Comparison of ENCODE assay signal across 8 cellular contexts in the genomic region with DNA sequence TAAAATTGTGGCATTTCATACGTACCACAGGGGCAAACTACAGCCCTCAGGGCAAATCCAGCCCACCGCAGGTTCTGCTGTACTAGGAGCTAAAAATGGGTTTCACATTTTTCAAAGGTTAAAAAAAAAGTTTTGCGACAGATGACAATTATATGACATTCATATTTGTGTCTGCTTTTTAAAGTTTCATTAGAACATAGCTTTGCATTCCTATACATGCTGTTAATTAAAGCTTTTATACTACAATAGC. TPM values are rescaled to one million over a fixed set of nuclear protein-coding genes. Genes with fewer than 3 reads are reported as not detected.
DNase-seq lines count a peak whose midpoint lies in the region; ATAC-seq and TF ChIP-seq lines count a peak whose summit lies in the region.

No MANE protein-coding gene starts in this region.

- no peaks in the 10 kb centered on the region; the same call in 1 of the 2 replicates for H3K9me3 ChIP-seq in AG04450 (ENCODE audit: control insufficient read depth, insufficient read depth, low read length)
- H3K9me3 ChIP-seq in colonic mucosa, result no peaks in the 10 kb centered on the region

- H3K4me3 Mint-ChIP-seq in naive thymus-derived CD8-positive, alpha-beta T cell, result peak overlapping the region; percentile 92 to 99 (median 97)

- H3K9ac ChIP-seq in colonic mucosa (ENCODE audit: low read depth in 2 of 2, low read length in 2 of 2), result peak overlapping the region; percentile 52 to 82

- peaks cover 16 to 51% (median 35%) of the 10 kb centered on the region in 4 donors for H3K4me1 Mint-ChIP-seq in naive thymus-derived CD8-positive, alpha-beta T cell

- CTCF ChIA-PET in AG04450 (lab: Charles Lee), result interaction anchor here (0.6 to 5.6 kb wide), 2 partner anchors 29 to 348 kb away, joined by 3 to 60 read pairs; no protein-coding TSS in a partner anchor

- H3K27ac Mint-ChIP-seq in naive thymus-derived CD8-positive, alpha-beta T cell, result peak overlapping the region; percentile 96 to 100 (median 100)

- no peaks in the 10 kb centered on the region for H3K36me3 ChIP-seq in colonic mucosa

- H3K4me3 ChIP-seq in AG04450 (ENCODE audit: low read depth, low read length) (peak overlapping the region; percentile 80), LNCaP clone FGC (ENCODE audit: low read depth, low read length) (peak overlapping the region; percentile 86), colonic mucosa (peak overlapping the region; percentile 62)

- peaks cover 0 to 7% (median 0%) of the 10 kb centered on the region in 3 donors for H3K36me3 Mint-ChIP-seq in naive thymus-derived CD8-positive, alpha-beta T cell

- POLR2A ChIA-PET in AG04450 (lab: Yijun Ruan, JAX), result interaction anchor here (2.3 kb wide), 1 partner anchor 43 kb away, joined by 21 read pairs; a partner anchor contains a TSS
- POLR2A ChIA-PET in naive thymus-derived CD8-positive, alpha-beta T cell (lab: Charles Lee), result interaction anchor here (0.7 to 3.9 kb wide), 7 partner anchors 16 to 1358 kb away, joined by 3 to 53 read pairs (median 4); a partner anchor contains a TSS

- TF ChIP-seq CTCF in AG04450 (IDR thresholded peaks at IDR 0.05; ENCODE audit: low read depth, low read length) (no peak), LNCaP clone FGC (IDR thresholded peaks at IDR 0.05; ENCODE audit: control insufficient read depth, extremely low read depth, insufficient read depth) (no peak), colonic mucosa (IDR thresholded peaks at IDR 0.05) (no peak)

- H3K9me3 Mint-ChIP-seq in naive thymus-derived CD8-positive, alpha-beta T cell, result no peaks in the 10 kb centered on the region

- DNase-seq in AG04450 (ENCODE audit: low read depth, low spot score) (no peak), LNCaP clone FGC (ENCODE audit: low read depth) (no peak), colonic mucosa (no peak), NCI-H2196 treated with DMSO at 0.1 percent for 48 hours (lab: John Stamatoyannopoulos, UW; ENCODE audit: unreplicated experiment) (no peak), NCI-H146 (lab: John Stamatoyannopoulos, UW) (no peak), NAMALWA (ENCODE audit: low spot score) (no peak)
- DNase-seq in naive thymus-derived CD8-positive, alpha-beta T cell, result no peak

- ATAC-seq in naive thymus-derived CD8-positive, alpha-beta T cell, result no peak
- no peak for ATAC-seq in GM21723 (IDR thresholded peaks at IDR 0.05; ENCODE audit: unreplicated experiment)

- intact Hi-C loops in colonic mucosa (cut with DNase I), result loop anchor here (5.0 kb wide), 1 partner anchor 41 kb away; a partner anchor contains a TSS

- no peaks in the 10 kb centered on the region for H3K4me1 ChIP-seq in colonic mucosa

- H3K27me3 ChIP-seq in AG04450 (ENCODE audit: control insufficient read depth, insufficient read depth, low read length) (no peaks in the 10 kb centered on the region), colonic mucosa (no peaks in the 10 kb centered on the region)

- H3K27me3 Mint-ChIP-seq in naive thymus-derived CD8-positive, alpha-beta T cell, result peaks cover 0 to 1% (median 0%) of the 10 kb centered on the region in 5 donors

- no peak overlapping the region for H3K27ac ChIP-seq in AG04450 (ENCODE audit: low read depth, low read length)
- peak overlapping the region; percentile 96 for H3K27ac ChIP-seq in colonic mucosa

RNA-seq across cellular contexts. Expression of a gene that starts 0.8 kb away (rescaled TPM):
- 18.7 and 26.7 TPM in 2 replicates for polyA plus RNA-seq in AG04450 (2011; rRNA removed)
- polyA minus RNA-seq in AG04450 (2011; rRNA and poly(A)+ RNA removed), result 9.3 and 20.4 TPM in 2 replicates
- 10 to 100 TPM; 14.1 to 28.8 TPM for total RNA-seq in colonic mucosa
- 10 to 100 TPM; 19.7 to 25.6 TPM for total RNA-seq in naive thymus-derived CD8-positive, alpha-beta T cell
- polyA plus RNA-seq in naive thymus-derived CD8-positive, alpha-beta T cell, result 10 to 100 TPM; 24.0 to 26.5 (median 24.3) TPM

RNA-seq across cellular contexts. Expression of a gene that starts 42.8 kb away (rescaled TPM):
- polyA plus RNA-seq in AG04450 (2011; rRNA removed), result 8.4 and 11.4 TPM in 2 replicates
- 6.8 and 10.2 TPM in 2 replicates for polyA minus RNA-seq in AG04450 (2011; rRNA and poly(A)+ RNA removed)
- total RNA-seq in colonic mucosa, result 10 to 100 TPM; 15.7 to 18.0 TPM
- 10 to 100 TPM; 51.8 to 52.9 TPM for total RNA-seq in naive thymus-derived CD8-positive, alpha-beta T cell
- 10 to 100 TPM; 13.3 to 27.9 (median 15.0) TPM for polyA plus RNA-seq in naive thymus-derived CD8-positive, alpha-beta T cell

RNA-seq across cellular contexts. Expression of a gene that starts 43.0 kb away (rescaled TPM):
- polyA plus RNA-seq in AG04450 (2011; rRNA removed), result 7.8 and 9.3 TPM in 2 replicates
- 2.2 and 2.8 TPM in 2 replicates for polyA minus RNA-seq in AG04450 (2011; rRNA and poly(A)+ RNA removed)
- 10 to 100 TPM in 1 of 2 donors, 1 to 10 TPM in 1; 7.8 to 24.7 TPM for total RNA-seq in colonic mucosa
- 10 to 100 TPM; 19.0 to 19.9 TPM for total RNA-seq in naive thymus-derived CD8-positive, alpha-beta T cell
- polyA plus RNA-seq in naive thymus-derived CD8-positive, alpha-beta T cell, result 10 to 100 TPM; 21.3 to 47.1 (median 29.2) TPM
